1 cellular context compared by ENCODE assay signal in genomic region chr11:2203440-2204259, GRCh38.
TF ChIP-seq lines count a peak whose summit lies in the region.

No MANE protein-coding gene starts in this region.

TF ChIP-seq in SK-N-SH, 30 proteins besides CTCF, POLR2A, EP300 and RAD21 (continued from another document):
- no peak for TF ChIP-seq REST (IDR thresholded peaks at IDR 0.05; ENCODE audit: low read depth, low read length)
- no peak for TF ChIP-seq GATA2 (CRISPR knock-in tag; IDR thresholded peaks at IDR 0.05)
- TF ChIP-seq USF1 (IDR thresholded peaks at IDR 0.05; ENCODE audit: borderline replicate concordance, low read depth) = no peak
- TF ChIP-seq POLR2AphosphoS5 (IDR thresholded peaks at IDR 0.05; ENCODE audit: low read depth, low read length) = no peak
- no peak for TF ChIP-seq MEF2A (IDR thresholded peaks at IDR 0.05; ENCODE audit: borderline replicate concordance, low read depth)
- TF ChIP-seq PBX3 (IDR thresholded peaks at IDR 0.05) = no peak
- no peak for TF ChIP-seq EZH2phosphoT487 (IDR thresholded peaks at IDR 0.05; ENCODE audit: borderline replicate concordance, low read depth)
- no peak for TF ChIP-seq IRF3 (IDR thresholded peaks at IDR 0.05; ENCODE audit: low read depth, low read length)
TF ChIP-seq in SK-N-SH: peak in this region for 0.
